In genomic region chr5:173885054-173885443, GRCh38 we compare ENCODE assay signal across 12 cellular contexts. TPM values are rescaled to one million over a fixed set of nuclear protein-coding genes. Genes with fewer than 3 reads are reported as not detected.
A peak's percentile ranks its signal among the peaks of the same experiment; 100 is the strongest.
DNase-seq lines count a peak whose midpoint lies in the region; ATAC-seq and TF ChIP-seq lines count a peak whose summit lies in the region.
"Had no signal": no experiment of that assay in that cellular context is flagged by ENCODE, and none has a peak within 500 bp of the region (broad histone marks: within the 10 kb centered on the region; RNA-seq: fewer than 3 reads in every experiment).

No MANE protein-coding gene starts in this region.

- H3K36me3 ChIP-seq in mammary epithelial cell (ENCODE audit: insufficient read depth, low read length): no peaks in the 10 kb centered on the region
- no peaks in the 10 kb centered on the region for H3K36me3 ChIP-seq in transverse colon
- H3K36me3 ChIP-seq: breast epithelium, heart left ventricle had no signal

- TF ChIP-seq EP300 in transverse colon (IDR thresholded peaks at IDR 0.05; ENCODE audit: low read depth): no peak

- H3K27me3 Mint-ChIP-seq in MCF 10A (ENCODE audit: insufficient read depth, unreplicated experiment): no peaks in the 10 kb centered on the region
- no peaks in the 10 kb centered on the region for H3K27me3 Mint-ChIP-seq in T-cell
- H3K27me3 Mint-ChIP-seq in immature natural killer cell (ENCODE audit: low read depth in 3 of 3): peaks cover 0 to 4% (median 0%) of the 10 kb centered on the region in 3 donors

- peaks cover 3% of the 10 kb centered on the region for H3K9me3 ChIP-seq in mammary epithelial cell (replicated peaks; ENCODE audit: insufficient read depth, low read length)
- no peaks in the 10 kb centered on the region for H3K9me3 ChIP-seq in transverse colon
- H3K9me3 ChIP-seq: breast epithelium, heart left ventricle had no signal

- in situ Hi-C loops in mammary epithelial cell (cut with MboI; ENCODE audit: low sequenced_read_pairs in 2 of 2): loop anchor here in 1 of 2 donors (5.0 kb wide), 1 partner anchor 118 kb away; no protein-coding TSS in a partner anchor
- in situ Hi-C loops in transverse colon (cut with MboI; ENCODE audit: low pct_ligation_motif_present in 1 of 4, low pct_unique_long_range_greater_than_20kb in 1 of 4, low sequenced_read_pairs in 3 of 4): no loop called here

- H3K9me3 Mint-ChIP-seq in MCF 10A (ENCODE audit: unreplicated experiment): peaks cover 7% of the 10 kb centered on the region
- H3K9me3 Mint-ChIP-seq in T-cell: peaks cover 0 to 7% (median 0%) of the 10 kb centered on the region in 3 donors
- no peaks in the 10 kb centered on the region for H3K9me3 Mint-ChIP-seq in immature natural killer cell

- no peak overlapping the region for H2AFZ ChIP-seq in mammary epithelial cell (ENCODE audit: low read depth, low read length)

- ATAC-seq in T-cell (replicated peaks in 1 of 4): no peak
- ATAC-seq: heart left ventricle had no signal

- DNase-seq in MCF 10A (ENCODE audit: unreplicated experiment) (no peak), mammary epithelial cell (no peak), T-cell (no peak), immature natural killer cell (no peak), transverse colon (no peak), DMS 273 treated with DMSO at 0.1 percent for 48 hours (lab: John Stamatoyannopoulos, UW) (no peak), NCI-H2107 treated with DMSO at 0.1 percent for 48 hours (lab: John Stamatoyannopoulos, UW; ENCODE audit: unreplicated experiment) (no peak), RWPE1 (ENCODE audit: low spot score) (no peak)
- DNase-seq: activated CD4-positive, CD25-positive, alpha-beta regulatory T cell treated with anti-CD3 and anti-CD28 coated beads, Interleukin-2, amount 50 U/mL, for 72 hours; heart left ventricle; NCI-H2081 had no signal

- peaks cover 11% of the 10 kb centered on the region for H3K79me2 ChIP-seq in mammary epithelial cell (ENCODE audit: insufficient read depth, low read length)

- no peak overlapping the region for H3K4me3 ChIP-seq in mammary epithelial cell (replicated peaks in 1 of 3; ENCODE audit: insufficient read depth in 1 of 3, low read depth in 2 of 3, low read length in 3 of 3)
- no peak overlapping the region for H3K4me3 ChIP-seq in transverse colon
- H3K4me3 ChIP-seq: breast epithelium, heart left ventricle had no signal

- no peak for TF ChIP-seq CTCF in MCF 10A (IDR thresholded peaks at IDR 0.05; ENCODE audit: unreplicated experiment)
- TF ChIP-seq CTCF in mammary epithelial cell (conservative IDR thresholded peaks at IDR 0.05 in 1 of 2, IDR thresholded peaks at IDR 0.05 in 1 of 2; ENCODE audit: extremely low read depth in 1 of 2, insufficient read depth in 1 of 2, low read depth in 1 of 2, low read length in 2 of 2): no peak
- TF ChIP-seq CTCF in transverse colon (IDR thresholded peaks at IDR 0.05): no peak
- no peak for TF ChIP-seq CTCF in RWPE1 (conservative IDR thresholded peaks at IDR 0.05; ENCODE audit: low read depth)

- H3K4me2 ChIP-seq in mammary epithelial cell (ENCODE audit: insufficient read depth, low read depth, low read length): no peak overlapping the region

- BruUV-seq in MCF 10A (replicated peaks; lab: Mats Ljungman, UMichigan) (no TSS peak), mammary epithelial cell (replicated peaks; lab: Mats Ljungman, UMichigan) (no TSS peak)

- H3K36me3 Mint-ChIP-seq in MCF 10A (ENCODE audit: insufficient read depth, unreplicated experiment) (peaks cover 24% of the 10 kb centered on the region), T-cell (peaks cover 2% of the 10 kb centered on the region), immature natural killer cell (peaks cover 0 to 3% (median 0%) of the 10 kb centered on the region in 3 donors)

- H3K4me3 Mint-ChIP-seq in MCF 10A (ENCODE audit: unreplicated experiment): no peak overlapping the region
- peak overlapping the region in 1 of 3 donors; percentile 87 for H3K4me3 Mint-ChIP-seq in T-cell
- H3K4me3 Mint-ChIP-seq in immature natural killer cell: peak overlapping the region; percentile 48 to 66 (median 61)

- WGBS in mammary epithelial cell (ENCODE audit: low coverage, missing lambda C conversion rate): 100% methylated on average over 1 of the region's 1 CpG
- WGBS in transverse colon (ENCODE audit: low coverage in 1 of 2), 2 donors: 72% methylated on average over 1 of the region's 1 CpG; no CpG with 5 or more reads in 1 of the 2 donors

- no peaks in the 10 kb centered on the region for H4K20me1 ChIP-seq in mammary epithelial cell (ENCODE audit: insufficient read depth, low read length)

- H3K27me3 ChIP-seq in mammary epithelial cell (ENCODE audit: insufficient read depth, low read length): no peaks in the 10 kb centered on the region
- H3K27me3 ChIP-seq in transverse colon: no peaks in the 10 kb centered on the region
- H3K27me3 ChIP-seq: breast epithelium, heart left ventricle had no signal

- CTCF ChIA-PET in MCF 10A (lab: Yijun Ruan, JAX) (interaction anchor here (0.7 to 1.5 kb wide), 6 partner anchors 72 to 1172 kb away, joined by 3 to 6 read pairs (median 4); no protein-coding TSS in a partner anchor), mammary epithelial cell (lab: Charles Lee; ENCODE audit: low non-redundant PET) (no interaction called here), T-cell (lab: Charles Lee) (interaction anchor here (0.5 to 1.6 kb wide), 9 partner anchors 10 to 1376 kb away, joined by 3 to 10 read pairs (median 4); partner anchors contain the start of gene BOD1 (in 1 of the 2)), RWPE1 (lab: Yijun Ruan, JAX) (interaction anchor here (0.5 to 1.2 kb wide), 2 partner anchors 40 to 51 kb away, joined by 3 to 5 read pairs; no protein-coding TSS in a partner anchor)

- intact Hi-C loops in MCF 10A (cut with micrococcal nuclease): loop anchor here (5.0 kb wide), 1 partner anchor 42 kb away; no protein-coding TSS in a partner anchor
- intact Hi-C loops in mammary epithelial cell (cut with micrococcal nuclease): loop anchor here (5.0 kb wide), 2 partner anchors 103 to 173 kb away; no protein-coding TSS in a partner anchor
- intact Hi-C loops in transverse colon (cut with DNase I; ENCODE audit: low total_unique reads): loop anchor here (5.0 to 10.0 kb wide), 2 partner anchors 87 to 270 kb away; partner anchors contain the start of gene BOD1

- TF ChIP-seq POLR2A in transverse colon (IDR thresholded peaks at IDR 0.05): no peak

- no peak overlapping the region for H3K9ac ChIP-seq in mammary epithelial cell (ENCODE audit: insufficient read depth, low read length)

- dilution Hi-C loops in mammary epithelial cell (cut with HindIII; ENCODE audit: low sequenced_read_pairs): no loop called here

- no peak overlapping the region for H3K27ac ChIP-seq in mammary epithelial cell (ENCODE audit: insufficient read depth, low read depth, low read length)
- peak overlapping the region; percentile 76 to 93 (median 87) for H3K27ac ChIP-seq in transverse colon
- no peak overlapping the region for H3K27ac ChIP-seq in RWPE1

- peaks cover 31% of the 10 kb centered on the region for H3K4me1 ChIP-seq in mammary epithelial cell (ENCODE audit: insufficient read depth, low read length)
- H3K4me1 ChIP-seq in transverse colon: peaks cover 7 to 47% (median 39%) of the 10 kb centered on the region in 4 donors
- H3K4me1 ChIP-seq: breast epithelium had no signal

- H3K4me1 Mint-ChIP-seq in MCF 10A (ENCODE audit: insufficient read depth, unreplicated experiment): peaks cover 57% of the 10 kb centered on the region
- peaks cover 51 to 61% (median 52%) of the 10 kb centered on the region in 3 donors for H3K4me1 Mint-ChIP-seq in T-cell
- H3K4me1 Mint-ChIP-seq in immature natural killer cell: peaks cover 57 to 66% of the 10 kb centered on the region in 2 donors

- H3K27ac Mint-ChIP-seq in MCF 10A (ENCODE audit: low read depth, unreplicated experiment) (peak overlapping the region; percentile 93), T-cell (peak overlapping the region; percentile 86 to 87), immature natural killer cell (peak overlapping the region; percentile 66 to 81 (median 72))

- POLR2A ChIA-PET in MCF 10A (lab: Yijun Ruan, JAX) (interaction anchor here (0.9 to 7.1 kb wide), 17 partner anchors 8 to 118 kb away, joined by 3 to 118 read pairs (median 5); no protein-coding TSS in a partner anchor), T-cell (lab: Charles Lee) (interaction anchor here (0.5 to 1.1 kb wide), 4 partner anchors 12 to 269 kb away, joined by 3 to 5 read pairs (median 4); no protein-coding TSS in a partner anchor), RWPE1 (lab: Yijun Ruan, JAX; ENCODE audit: low non-redundant PET) (interaction anchor here (0.6 to 1.1 kb wide), 2 partner anchors 107 to 122 kb away, joined by 4 read pairs; no protein-coding TSS in a partner anchor)

RNA-seq across cellular contexts. Expression of gene CPEB4, which starts 3.1 kb away (rescaled TPM):
- 86.7 and 99.0 TPM in 2 replicates for total RNA-seq in MCF 10A (2022)
- 10 to 100 TPM; 29.1 to 44.5 TPM for total RNA-seq in mammary epithelial cell
- 12.0 TPM for polyA plus RNA-seq in mammary epithelial cell
- polyA minus RNA-seq in mammary epithelial cell: 9.6 TPM
- total RNA-seq in T-cell: 10 to 100 TPM; 13.8 to 25.9 (median 14.9) TPM
- 1 to 10 TPM in 2 of 3 donors, under 1 TPM in 1; 0.51 to 5.9 (median 3.0) TPM for polyA plus RNA-seq in immature natural killer cell
- total RNA-seq in transverse colon: 10 to 100 TPM; 23.6 to 67.7 (median 36.5) TPM

Comparison
In these comparisons a context has a peak if more than half of its experiments do, and no peak if none do; other contexts are left out.
1. H3K27ac ChIP-seq: peak in transverse colon (4 of 4); none in mammary epithelial cell (single experiment) and RWPE1 (single experiment).
2. Peak in every context shown above with its lines, with median percentiles within 50 percentile points of each other: H3K27ac Mint-ChIP-seq.